In the genomic region with DNA sequence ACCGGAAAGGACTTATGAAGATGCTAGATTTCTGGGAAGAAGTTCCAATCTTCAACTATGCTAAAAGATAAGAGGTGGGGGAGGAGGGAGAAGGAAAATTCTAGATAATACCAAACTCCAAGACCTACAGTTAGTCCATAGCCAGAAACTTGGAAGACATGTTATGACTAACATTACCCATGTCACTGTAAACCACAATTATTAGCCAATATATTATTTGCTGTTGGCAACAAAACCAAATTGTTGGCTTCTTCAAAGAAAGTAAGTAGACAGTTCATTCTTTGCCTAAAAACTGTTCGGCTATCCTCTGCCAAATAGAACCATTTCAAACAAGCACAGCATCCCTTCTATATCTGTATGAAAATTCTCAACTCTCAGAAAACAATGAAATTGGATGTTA, we compare ENCODE assay signal across 1 cellular context.
TF ChIP-seq lines count a peak whose summit lies in the region.

No MANE protein-coding gene starts in this region.

TF ChIP-seq in GM12878, 131 proteins besides CTCF, POLR2A, EP300 and RAD21 (continued from another document):
- TF ChIP-seq ZNF207 (IDR thresholded peaks at IDR 0.05; ENCODE audit: borderline replicate concordance): no peak
- no peak for TF ChIP-seq SIN3A (IDR thresholded peaks at IDR 0.05; ENCODE audit: low read depth, low read length)
- TF ChIP-seq, protein P1, sequence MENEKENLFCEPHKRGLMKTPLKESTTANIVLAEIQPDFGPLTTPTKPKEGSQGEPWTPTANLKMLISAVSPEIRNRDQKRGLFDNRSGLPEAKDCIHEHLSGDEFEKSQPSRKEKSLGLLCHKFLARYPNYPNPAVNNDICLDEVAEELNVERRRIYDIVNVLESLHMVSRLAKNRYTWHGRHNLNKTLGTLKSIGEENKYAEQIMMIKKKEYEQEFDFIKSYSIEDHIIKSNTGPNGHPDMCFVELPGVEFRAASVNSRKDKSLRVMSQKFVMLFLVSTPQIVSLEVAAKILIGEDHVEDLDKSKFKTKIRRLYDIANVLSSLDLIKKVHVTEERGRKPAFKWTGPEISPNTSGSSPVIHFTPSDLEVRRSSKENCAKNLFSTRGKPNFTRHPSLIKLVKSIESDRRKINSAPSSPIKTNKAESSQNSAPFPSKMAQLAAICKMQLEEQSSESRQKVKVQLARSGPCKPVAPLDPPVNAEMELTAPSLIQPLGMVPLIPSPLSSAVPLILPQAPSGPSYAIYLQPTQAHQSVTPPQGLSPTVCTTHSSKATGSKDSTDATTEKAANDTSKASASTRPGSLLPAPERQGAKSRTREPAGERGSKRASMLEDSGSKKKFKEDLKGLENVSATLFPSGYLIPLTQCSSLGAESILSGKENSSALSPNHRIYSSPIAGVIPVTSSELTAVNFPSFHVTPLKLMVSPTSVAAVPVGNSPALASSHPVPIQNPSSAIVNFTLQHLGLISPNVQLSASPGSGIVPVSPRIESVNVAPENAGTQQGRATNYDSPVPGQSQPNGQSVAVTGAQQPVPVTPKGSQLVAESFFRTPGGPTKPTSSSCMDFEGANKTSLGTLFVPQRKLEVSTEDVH (IDR thresholded peaks at IDR 0.05; ENCODE audit: low read depth, partially characterized antibody): no peak
- TF ChIP-seq CHD4 (IDR thresholded peaks at IDR 0.05): no peak
